In the genomic region with DNA sequence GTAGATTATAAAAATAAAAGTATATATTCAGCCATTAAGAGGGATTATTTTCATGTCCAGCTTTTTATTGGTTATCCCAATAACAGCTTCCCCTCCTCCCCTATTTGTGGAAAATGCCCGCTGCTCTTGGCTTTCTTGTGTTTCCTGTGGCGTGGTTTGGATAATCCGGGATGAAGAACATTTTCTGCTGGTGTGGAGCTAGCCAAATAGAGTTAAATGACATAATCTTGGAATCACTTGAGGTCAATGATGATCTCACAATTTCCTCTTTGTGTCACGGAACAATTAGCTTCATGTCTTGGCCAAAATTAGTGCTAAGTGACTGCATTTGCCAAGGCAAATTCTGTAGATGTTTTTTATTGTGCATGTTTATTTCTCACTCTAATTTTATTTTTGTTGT, we compare ENCODE assay signal across 17 cellular contexts.
"Had no signal": no experiment of that assay in that cellular context is flagged by ENCODE, and none has a peak within 500 bp of the region (broad histone marks: within the 10 kb centered on the region; RNA-seq: fewer than 3 reads in every experiment).

No MANE protein-coding gene starts in this region.

- H3K4me1 Mint-ChIP-seq: memory B cell had no signal

- FAIRE-seq: bronchial epithelial cell, islet of Langerhans had no signal

- H3K9me3 Mint-ChIP-seq: memory B cell; natural killer cell treated with Interleukin-12 subunit alpha and Interleukin-12 subunit beta and Interleukin-15 and Interleukin-18, amount 100 ng/mL, for 72 hours; T-helper 2 cell treated with Interferon-gamma antibody and Interleukin-4, amounts not matched to agents 5 μg/mL and 100 μg/mL, for 36 hours had no signal

- H3K9me3 ChIP-seq: gastrocnemius medialis, right atrium auricular region, tibial nerve had no signal

- H3K27ac Mint-ChIP-seq: memory B cell; T-helper 2 cell treated with Interferon-gamma antibody and Interleukin-4, amounts not matched to agents 5 μg/mL and 100 μg/mL, for 36 hours had no signal

- ATAC-seq: gastrocnemius medialis; natural killer cell treated with Interleukin-12 subunit alpha and Interleukin-12 subunit beta and Interleukin-15 and Interleukin-18, amount 100 ng/mL, for 72 hours had no signal

- H3K27me3 Mint-ChIP-seq: natural killer cell treated with Interleukin-12 subunit alpha and Interleukin-12 subunit beta and Interleukin-15 and Interleukin-18, amount 100 ng/mL, for 72 hours had no signal

- H3K36me3 Mint-ChIP-seq: memory B cell; natural killer cell treated with Interleukin-12 subunit alpha and Interleukin-12 subunit beta and Interleukin-15 and Interleukin-18, amount 100 ng/mL, for 72 hours had no signal

- H3K4me3 ChIP-seq: gastrocnemius medialis, right atrium auricular region, skin epidermis, tibial nerve had no signal

- H3K27me3 ChIP-seq: gastrocnemius medialis, right atrium auricular region, tibial nerve had no signal

- H3K4me3 Mint-ChIP-seq: memory B cell; natural killer cell treated with Interleukin-12 subunit alpha and Interleukin-12 subunit beta and Interleukin-15 and Interleukin-18, amount 100 ng/mL, for 72 hours; T-helper 2 cell treated with Interferon-gamma antibody and Interleukin-4, amounts not matched to agents 5 μg/mL and 100 μg/mL, for 36 hours had no signal

- DNase-seq: activated CD4-positive, alpha-beta T cell treated with anti-CD3 and anti-CD28 coated beads, Interleukin-2, amount 50 U/mL, for 1 hour; activated CD8-positive, alpha-beta memory T cell treated with anti-CD3 and anti-CD28 coated beads for 24 hours; activated naive CD4-positive, alpha-beta T cell; effector CD4-positive, alpha-beta T cell; gastrocnemius medialis; stimulated activated CD4-positive, alpha-beta T cell treated with anti-CD3 and anti-CD28 coated beads, Interleukin-15, amount 100 ng/mL, for 24 hours; stimulated activated CD4-positive, alpha-beta T cell treated with anti-CD3 and anti-CD28 coated beads, Interleukin-4, amount 100 ng/mL, for 1 hour; stimulated activated naive CD4-positive, alpha-beta T cell; SW 1271 had no signal

- H3K27ac ChIP-seq: gastrocnemius medialis, right atrium auricular region, skin epidermis had no signal

- H3K36me3 ChIP-seq: gastrocnemius medialis had no signal
